In genomic region chr11:95789506-95790122, GRCh38 we compare ENCODE assay signal across 1 cellular context.
A peak's percentile ranks its signal among the peaks of the same experiment; 100 is the strongest.
TF ChIP-seq lines count a peak whose summit lies in the region.

FAM76B (minus strand) TSS chr11:95789782; CDS start chr11:95789478, 304 bp downstream.

TF ChIP-seq in HepG2, 621 proteins besides CTCF, POLR2A, EP300 and RAD21 (continued from another document and continues in another):
- TF ChIP-seq GTF3A (CRISPR knock-in tag; conservative IDR thresholded peaks at IDR 0.05) (no peak), ZNF235 (CRISPR knock-in tag; IDR thresholded peaks at IDR 0.05; ENCODE audit: borderline replicate concordance) (no peak), ZNF17 (CRISPR knock-in tag; IDR thresholded peaks at IDR 0.05) (no peak), MXD1 (CRISPR knock-in tag; IDR thresholded peaks at IDR 0.05) (peak; percentile 23; the same call in 1 of the 2 replicates), HDAC1 (CRISPR knock-in tag; IDR thresholded peaks at IDR 0.05) (peak; percentile 93), ZFP37 (CRISPR knock-in tag; IDR thresholded peaks at IDR 0.05; ENCODE audit: borderline replicate concordance) (no peak; the same call in 1 of the 2 replicates), MLXIP (CRISPR knock-in tag; IDR thresholded peaks at IDR 0.05; ENCODE audit: borderline replicate concordance) (no peak), ZNF12 (CRISPR knock-in tag; IDR thresholded peaks at IDR 0.05) (peak; percentile 62), ETV6 (CRISPR knock-in tag; conservative IDR thresholded peaks at IDR 0.05) (peak; percentile 87), ZNF704 (CRISPR knock-in tag; IDR thresholded peaks at IDR 0.05; ENCODE audit: borderline replicate concordance) (no peak; the same call in 1 of the 2 replicates), ZNF761 (CRISPR knock-in tag; conservative IDR thresholded peaks at IDR 0.05) (no peak), ELF1 (CRISPR knock-in tag; IDR thresholded peaks at IDR 0.05) (peak; percentile 97), CBX2 (IDR thresholded peaks at IDR 0.05; ENCODE audit: low read depth, low read length) (no peak), CBX2 (CRISPR knock-in tag; IDR thresholded peaks at IDR 0.05; ENCODE audit: low read depth) (no peak), ZNF652 (CRISPR knock-in tag; IDR thresholded peaks at IDR 0.05; ENCODE audit: borderline replicate concordance, low read depth) (peak; percentile 19; the same call in 1 of the 2 replicates), TRIM24 (CRISPR knock-in tag; IDR thresholded peaks at IDR 0.05) (no peak), ZNF331 (CRISPR knock-in tag; IDR thresholded peaks at IDR 0.05) (peak; percentile 89), HOXD1 (CRISPR knock-in tag; IDR thresholded peaks at IDR 0.05) (no peak), TBL1XR1 (IDR thresholded peaks at IDR 0.05; ENCODE audit: borderline replicate concordance, low read length, partially characterized antibody) (no peak), GABPB1 (CRISPR knock-in tag; IDR thresholded peaks at IDR 0.05) (peak; percentile 96), PITX1 (CRISPR knock-in tag; IDR thresholded peaks at IDR 0.05) (peak; percentile 51), MYNN (CRISPR knock-in tag; IDR thresholded peaks at IDR 0.05; ENCODE audit: low read depth) (no peak; the same call in 1 of the 2 replicates)
- TF ChIP-seq, protein P1, sequence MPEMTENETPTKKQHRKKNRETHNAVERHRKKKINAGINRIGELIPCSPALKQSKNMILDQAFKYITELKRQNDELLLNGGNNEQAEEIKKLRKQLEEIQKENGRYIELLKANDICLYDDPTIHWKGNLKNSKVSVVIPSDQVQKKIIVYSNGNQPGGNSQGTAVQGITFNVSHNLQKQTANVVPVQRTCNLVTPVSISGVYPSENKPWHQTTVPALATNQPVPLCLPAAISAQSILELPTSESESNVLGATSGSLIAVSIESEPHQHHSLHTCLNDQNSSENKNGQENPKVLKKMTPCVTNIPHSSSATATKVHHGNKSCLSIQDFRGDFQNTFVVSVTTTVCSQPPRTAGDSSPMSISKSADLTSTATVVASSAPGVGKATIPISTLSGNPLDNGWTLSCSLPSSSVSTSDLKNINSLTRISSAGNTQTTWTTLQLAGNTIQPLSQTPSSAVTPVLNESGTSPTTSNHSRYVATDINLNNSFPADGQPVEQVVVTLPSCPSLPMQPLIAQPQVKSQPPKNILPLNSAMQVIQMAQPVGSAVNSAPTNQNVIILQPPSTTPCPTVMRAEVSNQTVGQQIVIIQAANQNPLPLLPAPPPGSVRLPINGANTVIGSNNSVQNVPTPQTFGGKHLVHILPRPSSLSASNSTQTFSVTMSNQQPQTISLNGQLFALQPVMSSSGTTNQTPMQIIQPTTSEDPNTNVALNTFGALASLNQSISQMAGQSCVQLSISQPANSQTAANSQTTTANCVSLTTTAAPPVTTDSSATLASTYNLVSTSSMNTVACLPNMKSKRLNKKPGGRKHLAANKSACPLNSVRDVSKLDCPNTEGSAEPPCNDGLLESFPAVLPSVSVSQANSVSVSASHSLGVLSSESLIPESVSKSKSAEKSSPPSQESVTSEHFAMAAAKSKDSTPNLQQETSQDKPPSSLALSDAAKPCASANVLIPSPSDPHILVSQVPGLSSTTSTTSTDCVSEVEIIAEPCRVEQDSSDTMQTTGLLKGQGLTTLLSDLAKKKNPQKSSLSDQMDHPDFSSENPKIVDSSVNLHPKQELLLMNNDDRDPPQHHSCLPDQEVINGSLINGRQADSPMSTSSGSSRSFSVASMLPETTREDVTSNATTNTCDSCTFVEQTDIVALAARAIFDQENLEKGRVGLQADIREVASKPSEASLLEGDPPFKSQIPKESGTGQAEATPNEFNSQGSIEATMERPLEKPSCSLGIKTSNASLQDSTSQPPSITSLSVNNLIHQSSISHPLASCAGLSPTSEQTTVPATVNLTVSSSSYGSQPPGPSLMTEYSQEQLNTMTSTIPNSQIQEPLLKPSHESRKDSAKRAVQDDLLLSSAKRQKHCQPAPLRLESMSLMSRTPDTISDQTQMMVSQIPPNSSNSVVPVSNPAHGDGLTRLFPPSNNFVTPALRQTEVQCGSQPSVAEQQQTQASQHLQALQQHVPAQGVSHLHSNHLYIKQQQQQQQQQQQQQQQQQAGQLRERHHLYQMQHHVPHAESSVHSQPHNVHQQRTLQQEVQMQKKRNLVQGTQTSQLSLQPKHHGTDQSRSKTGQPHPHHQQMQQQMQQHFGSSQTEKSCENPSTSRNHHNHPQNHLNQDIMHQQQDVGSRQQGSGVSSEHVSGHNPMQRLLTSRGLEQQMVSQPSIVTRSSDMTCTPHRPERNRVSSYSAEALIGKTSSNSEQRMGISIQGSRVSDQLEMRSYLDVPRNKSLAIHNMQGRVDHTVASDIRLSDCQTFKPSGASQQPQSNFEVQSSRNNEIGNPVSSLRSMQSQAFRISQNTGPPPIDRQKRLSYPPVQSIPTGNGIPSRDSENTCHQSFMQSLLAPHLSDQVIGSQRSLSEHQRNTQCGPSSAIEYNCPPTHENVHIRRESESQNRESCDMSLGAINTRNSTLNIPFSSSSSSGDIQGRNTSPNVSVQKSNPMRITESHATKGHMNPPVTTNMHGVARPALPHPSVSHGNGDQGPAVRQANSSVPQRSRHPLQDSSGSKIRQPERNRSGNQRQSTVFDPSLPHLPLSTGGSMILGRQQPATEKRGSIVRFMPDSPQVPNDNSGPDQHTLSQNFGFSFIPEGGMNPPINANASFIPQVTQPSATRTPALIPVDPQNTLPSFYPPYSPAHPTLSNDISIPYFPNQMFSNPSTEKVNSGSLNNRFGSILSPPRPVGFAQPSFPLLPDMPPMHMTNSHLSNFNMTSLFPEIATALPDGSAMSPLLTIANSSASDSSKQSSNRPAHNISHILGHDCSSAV (CRISPR knock-in tag; IDR thresholded peaks at IDR 0.05; ENCODE audit: borderline replicate concordance), result no peak
- TF ChIP-seq, protein P2, sequence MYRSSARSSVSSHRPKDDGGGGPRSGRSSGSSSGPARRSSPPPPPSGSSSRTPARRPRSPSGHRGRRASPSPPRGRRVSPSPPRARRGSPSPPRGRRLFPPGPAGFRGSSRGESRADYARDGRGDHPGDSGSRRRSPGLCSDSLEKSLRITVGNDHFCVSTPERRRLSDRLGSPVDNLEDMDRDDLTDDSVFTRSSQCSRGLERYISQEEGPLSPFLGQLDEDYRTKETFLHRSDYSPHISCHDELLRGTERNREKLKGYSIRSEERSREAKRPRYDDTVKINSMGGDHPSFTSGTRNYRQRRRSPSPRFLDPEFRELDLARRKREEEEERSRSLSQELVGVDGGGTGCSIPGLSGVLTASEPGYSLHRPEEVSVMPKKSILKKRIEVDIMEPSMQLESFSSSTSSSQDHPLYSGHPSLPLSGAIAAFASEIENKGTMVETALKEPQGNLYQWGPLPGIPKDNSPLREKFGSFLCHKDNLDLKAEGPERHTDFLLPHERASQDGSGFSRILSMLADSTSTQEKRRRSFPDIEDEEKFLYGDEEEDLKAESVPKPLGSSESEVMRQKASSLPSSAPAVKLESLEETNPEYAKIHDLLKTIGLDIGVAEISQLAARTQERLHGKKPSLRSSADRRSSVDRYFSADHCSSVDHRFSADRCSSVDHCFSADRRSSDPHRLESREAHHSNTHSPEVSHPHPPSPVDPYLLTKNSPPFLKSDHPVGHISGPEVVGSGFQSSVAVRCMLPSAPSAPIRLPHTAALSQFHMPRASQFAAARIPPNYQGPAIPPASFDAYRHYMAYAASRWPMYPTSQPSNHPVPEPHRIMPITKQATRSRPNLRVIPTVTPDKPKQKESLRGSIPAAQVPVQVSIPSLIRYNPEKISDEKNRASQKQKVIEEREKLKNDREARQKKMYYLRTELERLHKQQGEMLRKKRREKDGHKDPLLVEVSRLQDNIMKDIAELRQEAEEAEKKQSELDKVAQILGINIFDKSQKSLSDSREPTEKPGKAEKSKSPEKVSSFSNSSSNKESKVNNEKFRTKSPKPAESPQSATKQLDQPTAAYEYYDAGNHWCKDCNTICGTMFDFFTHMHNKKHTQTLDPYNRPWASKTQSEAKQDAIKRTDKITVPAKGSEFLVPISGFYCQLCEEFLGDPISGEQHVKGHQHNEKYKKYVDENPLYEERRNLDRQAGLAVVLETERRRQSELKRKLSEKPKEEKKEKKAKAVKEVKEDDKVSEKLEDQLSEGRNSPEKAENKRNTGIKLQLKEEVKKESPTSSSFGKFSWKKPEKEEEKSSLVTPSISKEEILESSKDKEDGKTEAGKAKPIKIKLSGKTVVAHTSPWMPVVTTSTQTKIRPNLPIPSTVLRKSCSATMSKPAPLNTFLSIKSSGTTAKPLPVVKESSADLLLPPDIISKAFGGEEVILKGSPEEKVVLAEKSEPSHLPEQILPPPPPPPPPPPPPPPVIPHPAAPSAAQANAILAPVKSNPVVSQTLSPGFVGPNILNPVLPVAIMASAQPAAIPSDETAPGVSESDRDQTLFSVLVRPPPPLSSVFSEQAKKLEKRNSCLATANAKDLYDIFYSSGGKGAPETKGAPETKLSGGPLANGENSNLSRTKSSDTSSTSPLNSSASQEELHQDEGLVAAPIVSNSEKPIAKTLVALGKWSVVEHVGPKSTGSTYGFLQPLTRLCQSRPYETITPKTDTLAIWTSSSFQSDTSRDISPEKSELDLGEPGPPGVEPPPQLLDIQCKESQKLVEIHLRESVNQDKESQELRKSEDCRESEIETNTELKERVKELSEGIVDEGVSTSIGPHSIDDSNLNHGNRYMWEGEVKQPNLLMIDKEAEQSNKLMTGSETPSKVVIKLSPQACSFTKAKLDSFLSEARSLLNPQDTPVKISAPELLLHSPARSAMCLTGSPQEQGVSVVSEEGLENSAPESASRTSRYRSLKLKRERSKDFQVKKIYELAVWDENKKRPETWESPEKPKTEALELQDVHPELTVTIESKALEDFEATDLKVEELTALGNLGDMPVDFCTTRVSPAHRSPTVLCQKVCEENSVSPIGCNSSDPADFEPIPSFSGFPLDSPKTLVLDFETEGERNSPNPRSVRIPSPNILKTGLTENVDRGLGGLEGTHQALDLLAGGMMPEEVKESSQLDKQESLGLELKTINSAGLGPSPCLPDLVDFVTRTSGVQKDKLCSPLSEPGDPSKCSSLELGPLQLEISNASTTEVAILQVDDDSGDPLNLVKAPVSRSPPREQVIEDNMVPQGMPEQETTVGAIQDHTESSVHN (CRISPR knock-in tag; IDR thresholded peaks at IDR 0.05), result no peak
- TF ChIP-seq, protein P3, sequence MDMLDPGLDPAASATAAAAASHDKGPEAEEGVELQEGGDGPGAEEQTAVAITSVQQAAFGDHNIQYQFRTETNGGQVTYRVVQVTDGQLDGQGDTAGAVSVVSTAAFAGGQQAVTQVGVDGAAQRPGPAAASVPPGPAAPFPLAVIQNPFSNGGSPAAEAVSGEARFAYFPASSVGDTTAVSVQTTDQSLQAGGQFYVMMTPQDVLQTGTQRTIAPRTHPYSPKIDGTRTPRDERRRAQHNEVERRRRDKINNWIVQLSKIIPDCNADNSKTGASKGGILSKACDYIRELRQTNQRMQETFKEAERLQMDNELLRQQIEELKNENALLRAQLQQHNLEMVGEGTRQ (IDR thresholded peaks at IDR 0.05; ENCODE audit: low read depth, low read length), result no peak
- TF ChIP-seq, protein P3 (CRISPR knock-in tag; IDR thresholded peaks at IDR 0.05; ENCODE audit: borderline replicate concordance), result no peak; the same call in 1 of the 2 replicates
- TF ChIP-seq, protein P4, sequence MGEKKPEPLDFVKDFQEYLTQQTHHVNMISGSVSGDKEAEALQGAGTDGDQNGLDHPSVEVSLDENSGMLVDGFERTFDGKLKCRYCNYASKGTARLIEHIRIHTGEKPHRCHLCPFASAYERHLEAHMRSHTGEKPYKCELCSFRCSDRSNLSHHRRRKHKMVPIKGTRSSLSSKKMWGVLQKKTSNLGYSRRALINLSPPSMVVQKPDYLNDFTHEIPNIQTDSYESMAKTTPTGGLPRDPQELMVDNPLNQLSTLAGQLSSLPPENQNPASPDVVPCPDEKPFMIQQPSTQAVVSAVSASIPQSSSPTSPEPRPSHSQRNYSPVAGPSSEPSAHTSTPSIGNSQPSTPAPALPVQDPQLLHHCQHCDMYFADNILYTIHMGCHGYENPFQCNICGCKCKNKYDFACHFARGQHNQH (CRISPR knock-in tag; IDR thresholded peaks at IDR 0.05), result peak; percentile 87
- TF ChIP-seq, protein P5, sequence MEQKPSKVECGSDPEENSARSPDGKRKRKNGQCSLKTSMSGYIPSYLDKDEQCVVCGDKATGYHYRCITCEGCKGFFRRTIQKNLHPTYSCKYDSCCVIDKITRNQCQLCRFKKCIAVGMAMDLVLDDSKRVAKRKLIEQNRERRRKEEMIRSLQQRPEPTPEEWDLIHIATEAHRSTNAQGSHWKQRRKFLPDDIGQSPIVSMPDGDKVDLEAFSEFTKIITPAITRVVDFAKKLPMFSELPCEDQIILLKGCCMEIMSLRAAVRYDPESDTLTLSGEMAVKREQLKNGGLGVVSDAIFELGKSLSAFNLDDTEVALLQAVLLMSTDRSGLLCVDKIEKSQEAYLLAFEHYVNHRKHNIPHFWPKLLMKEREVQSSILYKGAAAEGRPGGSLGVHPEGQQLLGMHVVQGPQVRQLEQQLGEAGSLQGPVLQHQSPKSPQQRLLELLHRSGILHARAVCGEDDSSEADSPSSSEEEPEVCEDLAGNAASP (CRISPR knock-in tag; IDR thresholded peaks at IDR 0.05; ENCODE audit: borderline replicate concordance), result no peak
